ENCODE assay signal across 1 cellular context in the genomic region with DNA sequence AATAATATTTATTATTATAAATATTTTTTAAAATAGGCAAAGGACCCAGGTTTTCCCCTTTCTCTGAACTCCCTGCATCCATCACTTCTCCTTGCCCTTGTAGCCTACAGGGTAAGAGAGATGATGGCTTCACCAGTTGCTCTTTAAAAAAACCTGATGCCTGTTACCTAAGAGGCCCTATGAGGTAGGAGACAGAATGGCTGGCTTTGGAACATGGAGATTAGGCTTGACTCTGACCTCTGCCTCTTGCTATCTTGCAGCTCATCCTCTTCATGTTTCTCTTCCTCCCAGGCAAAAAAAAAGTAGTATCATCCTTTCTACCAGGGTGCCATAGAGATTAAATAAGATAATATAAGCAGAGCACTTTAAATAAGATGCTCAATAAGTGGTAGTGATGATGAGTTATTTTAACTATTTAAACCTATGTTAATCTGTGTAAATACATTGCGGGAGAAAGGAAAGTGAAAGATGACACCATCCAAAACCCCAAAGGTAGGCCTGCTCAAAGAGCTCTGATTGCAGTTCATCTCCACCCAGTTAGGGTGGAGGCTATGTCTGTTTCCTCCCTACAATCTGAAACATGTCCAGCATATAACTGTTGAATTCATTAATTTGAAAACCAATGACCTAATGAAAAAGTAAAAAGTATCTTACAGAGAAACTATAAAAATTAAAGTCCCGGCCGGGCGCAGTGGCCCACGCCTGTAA.
TF ChIP-seq lines count a peak whose summit lies in the region.

No MANE protein-coding gene starts in this region.

TF ChIP-seq in GM23338, 12 proteins besides CTCF, POLR2A, EP300 and RAD21:
- TF ChIP-seq, protein P1, sequence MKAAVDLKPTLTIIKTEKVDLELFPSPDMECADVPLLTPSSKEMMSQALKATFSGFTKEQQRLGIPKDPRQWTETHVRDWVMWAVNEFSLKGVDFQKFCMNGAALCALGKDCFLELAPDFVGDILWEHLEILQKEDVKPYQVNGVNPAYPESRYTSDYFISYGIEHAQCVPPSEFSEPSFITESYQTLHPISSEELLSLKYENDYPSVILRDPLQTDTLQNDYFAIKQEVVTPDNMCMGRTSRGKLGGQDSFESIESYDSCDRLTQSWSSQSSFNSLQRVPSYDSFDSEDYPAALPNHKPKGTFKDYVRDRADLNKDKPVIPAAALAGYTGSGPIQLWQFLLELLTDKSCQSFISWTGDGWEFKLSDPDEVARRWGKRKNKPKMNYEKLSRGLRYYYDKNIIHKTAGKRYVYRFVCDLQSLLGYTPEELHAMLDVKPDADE (IDR thresholded peaks at IDR 0.05) = no peak
- TF ChIP-seq NANOG (IDR thresholded peaks at IDR 0.05; ENCODE audit: borderline replicate concordance) (no peak), EZH2 (IDR thresholded peaks at IDR 0.05; ENCODE audit: low read depth, unreplicated experiment) (no peak), POLR2AphosphoS5 (IDR thresholded peaks at IDR 0.05; ENCODE audit: low read depth) (no peak), ZNF114 (CRISPR knock-in tag; IDR thresholded peaks at IDR 0.05) (no peak), ZNF331 (CRISPR knock-in tag; IDR thresholded peaks at IDR 0.05; ENCODE audit: low read depth) (no peak), JUNB (IDR thresholded peaks at IDR 0.05; ENCODE audit: unreplicated experiment) (no peak), CREB1 (CRISPR knock-in tag; IDR thresholded peaks at IDR 0.05; ENCODE audit: low read depth) (no peak)
- TF ChIP-seq, protein P2, sequence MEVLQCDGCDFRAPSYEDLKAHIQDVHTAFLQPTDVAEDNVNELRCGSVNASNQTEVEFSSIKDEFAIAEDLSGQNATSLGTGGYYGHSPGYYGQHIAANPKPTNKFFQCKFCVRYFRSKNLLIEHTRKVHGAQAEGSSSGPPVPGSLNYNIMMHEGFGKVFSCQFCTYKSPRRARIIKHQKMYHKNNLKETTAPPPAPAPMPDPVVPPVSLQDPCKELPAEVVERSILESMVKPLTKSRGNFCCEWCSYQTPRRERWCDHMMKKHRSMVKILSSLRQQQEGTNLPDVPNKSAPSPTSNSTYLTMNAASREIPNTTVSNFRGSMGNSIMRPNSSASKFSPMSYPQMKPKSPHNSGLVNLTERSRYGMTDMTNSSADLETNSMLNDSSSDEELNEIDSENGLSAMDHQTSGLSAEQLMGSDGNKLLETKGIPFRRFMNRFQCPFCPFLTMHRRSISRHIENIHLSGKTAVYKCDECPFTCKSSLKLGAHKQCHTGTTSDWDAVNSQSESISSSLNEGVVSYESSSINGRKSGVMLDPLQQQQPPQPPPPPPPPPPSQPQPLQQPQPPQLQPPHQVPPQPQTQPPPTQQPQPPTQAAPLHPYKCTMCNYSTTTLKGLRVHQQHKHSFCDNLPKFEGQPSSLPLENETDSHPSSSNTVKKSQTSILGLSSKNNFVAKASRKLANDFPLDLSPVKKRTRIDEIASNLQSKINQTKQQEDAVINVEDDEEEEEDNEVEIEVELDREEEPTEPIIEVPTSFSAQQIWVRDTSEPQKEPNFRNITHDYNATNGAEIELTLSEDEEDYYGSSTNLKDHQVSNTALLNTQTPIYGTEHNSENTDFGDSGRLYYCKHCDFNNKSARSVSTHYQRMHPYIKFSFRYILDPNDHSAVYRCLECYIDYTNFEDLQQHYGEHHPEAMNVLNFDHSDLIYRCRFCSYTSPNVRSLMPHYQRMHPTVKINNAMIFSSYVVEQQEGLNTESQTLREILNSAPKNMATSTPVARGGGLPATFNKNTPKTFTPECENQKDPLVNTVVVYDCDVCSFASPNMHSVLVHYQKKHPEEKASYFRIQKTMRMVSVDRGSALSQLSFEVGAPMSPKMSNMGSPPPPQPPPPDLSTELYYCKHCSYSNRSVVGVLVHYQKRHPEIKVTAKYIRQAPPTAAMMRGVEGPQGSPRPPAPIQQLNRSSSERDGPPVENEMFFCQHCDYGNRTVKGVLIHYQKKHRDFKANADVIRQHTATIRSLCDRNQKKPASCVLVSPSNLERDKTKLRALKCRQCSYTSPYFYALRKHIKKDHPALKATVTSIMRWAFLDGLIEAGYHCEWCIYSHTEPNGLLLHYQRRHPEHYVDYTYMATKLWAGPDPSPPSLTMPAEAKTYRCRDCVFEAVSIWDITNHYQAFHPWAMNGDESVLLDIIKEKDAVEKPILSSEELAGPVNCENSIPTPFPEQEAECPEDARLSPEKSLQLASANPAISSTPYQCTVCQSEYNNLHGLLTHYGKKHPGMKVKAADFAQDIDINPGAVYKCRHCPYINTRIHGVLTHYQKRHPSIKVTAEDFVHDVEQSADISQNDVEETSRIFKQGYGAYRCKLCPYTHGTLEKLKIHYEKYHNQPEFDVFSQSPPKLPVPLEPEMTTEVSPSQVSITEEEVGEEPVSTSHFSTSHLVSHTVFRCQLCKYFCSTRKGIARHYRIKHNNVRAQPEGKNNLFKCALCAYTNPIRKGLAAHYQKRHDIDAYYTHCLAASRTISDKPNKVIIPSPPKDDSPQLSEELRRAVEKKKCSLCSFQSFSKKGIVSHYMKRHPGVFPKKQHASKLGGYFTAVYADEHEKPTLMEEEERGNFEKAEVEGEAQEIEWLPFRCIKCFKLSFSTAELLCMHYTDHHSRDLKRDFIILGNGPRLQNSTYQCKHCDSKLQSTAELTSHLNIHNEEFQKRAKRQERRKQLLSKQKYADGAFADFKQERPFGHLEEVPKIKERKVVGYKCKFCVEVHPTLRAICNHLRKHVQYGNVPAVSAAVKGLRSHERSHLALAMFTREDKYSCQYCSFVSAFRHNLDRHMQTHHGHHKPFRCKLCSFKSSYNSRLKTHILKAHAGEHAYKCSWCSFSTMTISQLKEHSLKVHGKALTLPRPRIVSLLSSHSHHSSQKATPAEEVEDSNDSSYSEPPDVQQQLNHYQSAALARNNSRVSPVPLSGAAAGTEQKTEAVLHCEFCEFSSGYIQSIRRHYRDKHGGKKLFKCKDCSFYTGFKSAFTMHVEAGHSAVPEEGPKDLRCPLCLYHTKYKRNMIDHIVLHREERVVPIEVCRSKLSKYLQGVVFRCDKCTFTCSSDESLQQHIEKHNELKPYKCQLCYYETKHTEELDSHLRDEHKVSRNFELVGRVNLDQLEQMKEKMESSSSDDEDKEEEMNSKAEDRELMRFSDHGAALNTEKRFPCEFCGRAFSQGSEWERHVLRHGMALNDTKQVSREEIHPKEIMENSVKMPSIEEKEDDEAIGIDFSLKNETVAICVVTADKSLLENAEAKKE (CRISPR knock-in tag; IDR thresholded peaks at IDR 0.05) = no peak
